15 cellular contexts compared by ENCODE assay signal in genomic region chr13:99203601-99204579, GRCh38. TPM values are rescaled to one million over a fixed set of nuclear protein-coding genes. Genes with fewer than 3 reads are reported as not detected.
A peak's percentile ranks its signal among the peaks of the same experiment; 100 is the strongest.
DNase-seq lines count a peak whose midpoint lies in the region; ATAC-seq and TF ChIP-seq lines count a peak whose summit lies in the region.
"Had no signal": no experiment of that assay in that cellular context is flagged by ENCODE, and none has a peak within 500 bp of the region (broad histone marks: within the 10 kb centered on the region; RNA-seq: fewer than 3 reads in every experiment).

No MANE protein-coding gene starts in this region.

- DNase-seq in T-helper 1 cell (no peak), neural crest cell (ENCODE audit: low read depth, low spot score) (no peak), retina (no peak), right atrium auricular region (ENCODE audit: low spot score) (no peak), NCI-H748 treated with DMSO at 0.1 percent for 48 hours (lab: John Stamatoyannopoulos, UW) (no peak)
- DNase-seq in activated T-helper 1 cell treated with anti-CD3 and anti-CD28 coated beads, Interleukin-12 subunit alpha, Interleukin-12 subunit beta, Interleukin-2, Interleukin-4 antibody, amounts not matched to agents 30 ng/mL and 10 ng/mL and 1 ng/mL, durations not matched to agents 14 hours and 24 hours and 36 hours (ENCODE audit: low spot score), result no peak
- DNase-seq: 8988T, DMS53, stomach had no signal

- intact Hi-C loops in activated T-helper 1 cell treated with anti-CD3 and anti-CD28 coated beads, Interleukin-12 subunit alpha, Interleukin-12 subunit beta, Interleukin-2, Interleukin-4 antibody, amounts not matched to agents 30 ng/mL and 10 ng/mL and 1 ng/mL, durations not matched to agents 14 hours and 24 hours and 36 hours (cut with micrococcal nuclease), result loop anchor here (1.0 to 5.0 kb wide), 5 partner anchors 15 to 1227 kb away; no protein-coding TSS in a partner anchor

- peaks cover 24% of the 10 kb centered on the region for H3K27me3 Mint-ChIP-seq in T-helper 1 cell treated with Interleukin-12 subunit alpha and Interleukin-12 subunit beta and Interleukin-4 antibody, amounts not matched to agents 30 μg/mL and 1 μg/mL, for 36 hours (ENCODE audit: low read depth)
- no peaks in the 10 kb centered on the region for H3K27me3 Mint-ChIP-seq in activated T-helper 1 cell treated with anti-CD3 and anti-CD28 coated beads, Interleukin-12 subunit alpha, Interleukin-12 subunit beta, Interleukin-2, Interleukin-4 antibody, amounts not matched to agents 30 ng/mL and 10 ng/mL and 1 ng/mL, durations not matched to agents 14 hours and 24 hours and 36 hours (ENCODE audit: insufficient read depth)
- no peaks in the 10 kb centered on the region for H3K27me3 Mint-ChIP-seq in neural crest cell (ENCODE audit: low read depth)
- H3K27me3 Mint-ChIP-seq: dendritic cell treated with granulocyte-macrophage colony-stimulating factor and Interleukin-4, amounts not matched to agents 40 ng/mL and 50 ng/mL, for 4 days had no signal

- no peaks in the 10 kb centered on the region for H3K27me3 ChIP-seq in right atrium auricular region
- H3K27me3 ChIP-seq: stomach had no signal

- peak; percentile 26 for ATAC-seq in HG02938 (IDR thresholded peaks at IDR 0.05; ENCODE audit: unreplicated experiment)
- ATAC-seq: left lobe of liver, Panc1 had no signal

- H3K27ac Mint-ChIP-seq in T-helper 1 cell treated with Interleukin-12 subunit alpha and Interleukin-12 subunit beta and Interleukin-4 antibody, amounts not matched to agents 30 μg/mL and 1 μg/mL, for 36 hours, result peak overlapping the region; percentile 56
- peak overlapping the region; percentile 53 for H3K27ac Mint-ChIP-seq in activated T-helper 1 cell treated with anti-CD3 and anti-CD28 coated beads, Interleukin-12 subunit alpha, Interleukin-12 subunit beta, Interleukin-2, Interleukin-4 antibody, amounts not matched to agents 30 ng/mL and 10 ng/mL and 1 ng/mL, durations not matched to agents 14 hours and 24 hours and 36 hours
- H3K27ac Mint-ChIP-seq in neural crest cell (ENCODE audit: unreplicated experiment), result no peak overlapping the region
- H3K27ac Mint-ChIP-seq: dendritic cell treated with granulocyte-macrophage colony-stimulating factor and Interleukin-4, amounts not matched to agents 40 ng/mL and 50 ng/mL, for 4 days had no signal

- H3K9me3 Mint-ChIP-seq in T-helper 1 cell treated with Interleukin-12 subunit alpha and Interleukin-12 subunit beta and Interleukin-4 antibody, amounts not matched to agents 30 μg/mL and 1 μg/mL, for 36 hours, result no peaks in the 10 kb centered on the region
- no peaks in the 10 kb centered on the region for H3K9me3 Mint-ChIP-seq in activated T-helper 1 cell treated with anti-CD3 and anti-CD28 coated beads, Interleukin-12 subunit alpha, Interleukin-12 subunit beta, Interleukin-2, Interleukin-4 antibody, amounts not matched to agents 30 ng/mL and 10 ng/mL and 1 ng/mL, durations not matched to agents 14 hours and 24 hours and 36 hours
- H3K9me3 Mint-ChIP-seq in neural crest cell, result no peaks in the 10 kb centered on the region
- H3K9me3 Mint-ChIP-seq: dendritic cell treated with granulocyte-macrophage colony-stimulating factor and Interleukin-4, amounts not matched to agents 40 ng/mL and 50 ng/mL, for 4 days had no signal

- no peak for TF ChIP-seq CTCF in neural crest cell (conservative IDR thresholded peaks at IDR 0.05)
- TF ChIP-seq CTCF in right atrium auricular region (IDR thresholded peaks at IDR 0.05), result no peak

- peaks cover 0 to 36% of the 10 kb centered on the region in 2 donors for H3K4me1 ChIP-seq in right atrium auricular region

- peaks cover 58% of the 10 kb centered on the region for H3K4me1 Mint-ChIP-seq in T-helper 1 cell treated with Interleukin-12 subunit alpha and Interleukin-12 subunit beta and Interleukin-4 antibody, amounts not matched to agents 30 μg/mL and 1 μg/mL, for 36 hours (ENCODE audit: low read depth)
- peaks cover 74% of the 10 kb centered on the region for H3K4me1 Mint-ChIP-seq in activated T-helper 1 cell treated with anti-CD3 and anti-CD28 coated beads, Interleukin-12 subunit alpha, Interleukin-12 subunit beta, Interleukin-2, Interleukin-4 antibody, amounts not matched to agents 30 ng/mL and 10 ng/mL and 1 ng/mL, durations not matched to agents 14 hours and 24 hours and 36 hours (ENCODE audit: low read depth)
- H3K4me1 Mint-ChIP-seq in neural crest cell, result peaks cover 33% of the 10 kb centered on the region

- peaks cover 49% of the 10 kb centered on the region for H3K36me3 Mint-ChIP-seq in T-helper 1 cell treated with Interleukin-12 subunit alpha and Interleukin-12 subunit beta and Interleukin-4 antibody, amounts not matched to agents 30 μg/mL and 1 μg/mL, for 36 hours (ENCODE audit: low read depth)
- H3K36me3 Mint-ChIP-seq in activated T-helper 1 cell treated with anti-CD3 and anti-CD28 coated beads, Interleukin-12 subunit alpha, Interleukin-12 subunit beta, Interleukin-2, Interleukin-4 antibody, amounts not matched to agents 30 ng/mL and 10 ng/mL and 1 ng/mL, durations not matched to agents 14 hours and 24 hours and 36 hours (ENCODE audit: low read depth), result peaks cover 44% of the 10 kb centered on the region
- peaks cover 10% of the 10 kb centered on the region for H3K36me3 Mint-ChIP-seq in neural crest cell (ENCODE audit: low read depth)

- H3K4me3 ChIP-seq in right atrium auricular region, result no peak overlapping the region

- H3K9me3 ChIP-seq in right atrium auricular region, result no peaks in the 10 kb centered on the region
- H3K9me3 ChIP-seq: stomach had no signal

- peak overlapping the region; percentile 74 for H3K4me3 Mint-ChIP-seq in T-helper 1 cell treated with Interleukin-12 subunit alpha and Interleukin-12 subunit beta and Interleukin-4 antibody, amounts not matched to agents 30 μg/mL and 1 μg/mL, for 36 hours
- H3K4me3 Mint-ChIP-seq in activated T-helper 1 cell treated with anti-CD3 and anti-CD28 coated beads, Interleukin-12 subunit alpha, Interleukin-12 subunit beta, Interleukin-2, Interleukin-4 antibody, amounts not matched to agents 30 ng/mL and 10 ng/mL and 1 ng/mL, durations not matched to agents 14 hours and 24 hours and 36 hours, result peak overlapping the region; percentile 65
- peak overlapping the region; percentile 54 for H3K4me3 Mint-ChIP-seq in neural crest cell
- H3K4me3 Mint-ChIP-seq: dendritic cell treated with granulocyte-macrophage colony-stimulating factor and Interleukin-4, amounts not matched to agents 40 ng/mL and 50 ng/mL, for 4 days had no signal

- no peaks in the 10 kb centered on the region for H3K36me3 ChIP-seq in right atrium auricular region

- no peak overlapping the region for H3K27ac ChIP-seq in right atrium auricular region
- H3K27ac ChIP-seq: stomach had no signal

RNA-seq across cellular contexts. Expression of gene UBAC2, which starts 3.2 kb away (rescaled TPM):
- 52.1 and 56.3 TPM in 2 replicates for total RNA-seq in activated T-helper 1 cell treated with anti-CD3 and anti-CD28 coated beads, Interleukin-12 subunit alpha, Interleukin-12 subunit beta, Interleukin-2, Interleukin-4 antibody, amounts not matched to agents 30 ng/mL and 10 ng/mL and 1 ng/mL, durations not matched to agents 14 hours and 24 hours and 36 hours
- total RNA-seq in neural crest cell, result 58.8 and 59.8 TPM in 2 replicates
- 10 to 100 TPM; 47.5 to 50.7 TPM for total RNA-seq in right atrium auricular region

RNA-seq across cellular contexts. Expression of gene GPR18, which starts 54.3 kb away (rescaled TPM):
- total RNA-seq in activated T-helper 1 cell treated with anti-CD3 and anti-CD28 coated beads, Interleukin-12 subunit alpha, Interleukin-12 subunit beta, Interleukin-2, Interleukin-4 antibody, amounts not matched to agents 30 ng/mL and 10 ng/mL and 1 ng/mL, durations not matched to agents 14 hours and 24 hours and 36 hours, result 12.0 and 15.9 TPM in 2 replicates
- total RNA-seq in neural crest cell (not detected in 2 replicates), right atrium auricular region (under 1 TPM in 1 of 2 donors, not detected in 1; 0.28 TPM)
- total RNA-seq: glomerular endothelial cell, stomach had no signal

Comparison
In these comparisons a context has a peak if more than half of its experiments do, and no peak if none do; other contexts are left out.
1. RNA of gene GPR18, which starts 54.3 kb away (total RNA-seq): 12.0 to 15.9 TPM in activated T-helper 1 cell treated with anti-CD3 and anti-CD28 coated beads, Interleukin-12 subunit alpha, Interleukin-12 subunit beta, Interleukin-2, Interleukin-4 antibody, amounts not matched to agents 30 ng/mL and 10 ng/mL and 1 ng/mL, durations not matched to agents 14 hours and 24 hours and 36 hours; 0.28 TPM in right atrium auricular region and not detected in neural crest cell; every median in the first group is over 10 times any median in the second.
2. Peak in every context shown above with its lines, with median percentiles within 50 percentile points of each other: H3K4me3 Mint-ChIP-seq.